Comparison of ENCODE assay signal across 18 cellular contexts in the genomic region with DNA sequence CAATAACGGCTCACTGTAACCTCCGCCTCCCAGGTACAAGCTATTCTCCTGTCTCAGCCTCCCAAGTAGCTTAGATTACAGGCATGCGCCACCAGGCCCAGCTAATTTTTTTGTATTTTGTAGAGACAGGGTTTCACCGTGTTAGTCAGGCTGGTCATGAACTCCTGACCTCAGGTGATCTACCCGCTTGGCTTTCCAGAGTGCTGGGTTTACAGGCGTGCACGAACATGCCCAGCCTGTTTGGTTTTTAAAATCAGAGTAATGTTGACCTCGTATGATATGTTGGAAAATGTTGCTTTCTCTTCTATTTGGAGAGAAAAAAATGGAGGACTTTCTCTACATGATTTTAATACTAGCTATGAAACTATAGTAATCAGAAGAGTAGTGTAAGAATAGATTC.
"Had no signal": no experiment of that assay in that cellular context is flagged by ENCODE, and none has a peak within 500 bp of the region (broad histone marks: within the 10 kb centered on the region; RNA-seq: fewer than 3 reads in every experiment).

No MANE protein-coding gene starts in this region.

- DNase-seq: IMR-90, Karpas-422, KG1, MM.1S, NCI-H1092 treated with DMSO at 0.1 percent for 48 hours, NCI-H1436, NCI-H187, NCI-H2029, NCI-H2081 treated with DMSO at 0.1 percent for 48 hours, NCI-H2171, NCI-H226, NCI-H446, NCI-H510A, NCI-H524 treated with DMSO at 0.1 percent for 48 hours, NCI-H69, NCI-H774, SHP77 treated with DMSO at 0.1 percent for 48 hours, SJCRH30 had no signal

- H3K4me3 ChIP-seq: SJCRH30 had no signal

- H3K27ac ChIP-seq: SJCRH30 had no signal

- H3K4me1 ChIP-seq: SJCRH30 had no signal

- H3K36me3 ChIP-seq: SJCRH30 had no signal

- H3K27me3 ChIP-seq: SJCRH30 had no signal

- H3K9me3 ChIP-seq: SJCRH30 had no signal
